8 cellular contexts compared by ENCODE assay signal in the genomic region with DNA sequence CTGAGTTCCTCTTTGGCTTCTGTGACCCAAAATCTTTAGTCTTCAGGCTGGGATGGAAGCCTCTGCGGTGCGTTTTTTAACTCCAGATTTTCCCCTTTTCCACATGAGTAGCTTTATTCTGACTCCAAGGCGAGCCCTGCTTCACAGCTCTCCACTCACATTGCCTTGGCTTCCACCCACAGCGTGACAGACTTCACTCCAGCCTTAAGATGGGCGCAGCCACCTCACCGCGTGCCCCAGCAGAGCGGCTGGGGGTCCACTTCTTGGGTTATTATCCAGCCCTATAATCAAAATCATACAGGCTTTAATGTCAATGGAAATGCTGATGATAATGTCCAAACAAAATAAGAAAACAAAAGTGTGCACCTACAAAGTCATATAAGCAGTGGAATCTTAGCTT. TPM values are rescaled to one million over a fixed set of nuclear protein-coding genes. Genes with fewer than 3 reads are reported as not detected.
DNase-seq lines count a peak whose midpoint lies in the region; ATAC-seq, FAIRE-seq and TF ChIP-seq lines count a peak whose summit lies in the region.

No MANE protein-coding gene starts in this region.

- no peak overlapping the region for H3K9ac ChIP-seq in kidney (ENCODE audit: low read length in 2 of 2)

- intact Hi-C loops in kidney (cut with DNase I), result loop anchor here (10.0 kb wide), 1 partner anchor 461 kb away; no protein-coding TSS in a partner anchor

- H3K9me3 ChIP-seq in kidney (ENCODE audit: control insufficient read depth in 1 of 2, low read length in 2 of 2) (no peaks in the 10 kb centered on the region), thoracic aorta (no peaks in the 10 kb centered on the region), SJCRH30 (replicated peaks) (no peaks in the 10 kb centered on the region)

- H3K36me3 ChIP-seq in kidney (ENCODE audit: control insufficient read depth in 1 of 2, insufficient read depth in 2 of 2, low read length in 2 of 2) (peaks cover 22 to 23% of the 10 kb centered on the region in 2 donors), thoracic aorta (peaks cover 21% of the 10 kb centered on the region), SJCRH30 (no peaks in the 10 kb centered on the region)

- peaks cover 6 to 16% of the 10 kb centered on the region in 2 donors for H3K4me1 ChIP-seq in kidney (ENCODE audit: control insufficient read depth in 1 of 2, insufficient read depth in 1 of 2, low read depth in 1 of 2, low read length in 2 of 2)
- H3K4me1 ChIP-seq in thoracic aorta (ENCODE audit: control insufficient read depth in 1 of 2, low read depth in 2 of 2), result peaks cover 11 to 19% of the 10 kb centered on the region in 2 donors
- peaks cover 4% of the 10 kb centered on the region; the same call in 1 of the 2 replicates for H3K4me1 ChIP-seq in SJCRH30

- no peaks in the 10 kb centered on the region for H3K27me3 Mint-ChIP-seq in activated T-cell treated with anti-CD3 and anti-CD28 coated beads, Interleukin-2, amount 50 U/mL, for 24 hours
- H3K27me3 Mint-ChIP-seq in activated CD8-positive, alpha-beta T cell treated with anti-CD3 and anti-CD28 coated beads, Interleukin-2, amount 10 ng/mL, durations not matched to agents 7 days and 5 days (ENCODE audit: low read depth), result no peaks in the 10 kb centered on the region

- peak overlapping the region; percentile 89 for H3K27ac Mint-ChIP-seq in activated T-cell treated with anti-CD3 and anti-CD28 coated beads, Interleukin-2, amount 50 U/mL, for 24 hours
- H3K27ac Mint-ChIP-seq in activated CD8-positive, alpha-beta T cell treated with anti-CD3 and anti-CD28 coated beads, Interleukin-2, amount 10 ng/mL, durations not matched to agents 7 days and 5 days, result peak overlapping the region; percentile 81

- no peaks in the 10 kb centered on the region for H3K9me3 Mint-ChIP-seq in activated T-cell treated with anti-CD3 and anti-CD28 coated beads, Interleukin-2, amount 50 U/mL, for 24 hours
- no peaks in the 10 kb centered on the region for H3K9me3 Mint-ChIP-seq in activated CD8-positive, alpha-beta T cell treated with anti-CD3 and anti-CD28 coated beads, Interleukin-2, amount 10 ng/mL, durations not matched to agents 7 days and 5 days (ENCODE audit: insufficient read depth)

- DNase-seq in activated T-cell treated with anti-CD3 and anti-CD28 coated beads, Interleukin-2, amount 50 U/mL, for 24 hours, result no peak
- DNase-seq in activated T-cell treated with anti-CD3 and anti-CD28 coated beads for 4 hours (no peak), kidney (peak; percentile 48), thoracic aorta (ENCODE audit: low spot score) (no peak), T-helper 9 cell (no peak), SJCRH30 (no peak)
- no peak for DNase-seq in activated CD8-positive, alpha-beta T cell treated with anti-CD3 and anti-CD28 coated beads, Interleukin-2, amount 10 ng/mL, durations not matched to agents 7 days and 5 days

- peaks cover 58% of the 10 kb centered on the region for H3K36me3 Mint-ChIP-seq in activated T-cell treated with anti-CD3 and anti-CD28 coated beads, Interleukin-2, amount 50 U/mL, for 24 hours (ENCODE audit: low read depth)
- peaks cover 38% of the 10 kb centered on the region for H3K36me3 Mint-ChIP-seq in activated CD8-positive, alpha-beta T cell treated with anti-CD3 and anti-CD28 coated beads, Interleukin-2, amount 10 ng/mL, durations not matched to agents 7 days and 5 days (ENCODE audit: low read depth)

- H3K27ac ChIP-seq in kidney (ENCODE audit: low read depth in 2 of 2, low read length in 2 of 2), result no peak overlapping the region
- no peak overlapping the region for H3K27ac ChIP-seq in thoracic aorta
- H3K27ac ChIP-seq in SJCRH30, result no peak overlapping the region

- no peaks in the 10 kb centered on the region for H3K27me3 ChIP-seq in thoracic aorta (replicated peaks; ENCODE audit: insufficient read depth)
- no peaks in the 10 kb centered on the region for H3K27me3 ChIP-seq in SJCRH30

- peaks cover 54% of the 10 kb centered on the region for H3K4me1 Mint-ChIP-seq in activated T-cell treated with anti-CD3 and anti-CD28 coated beads, Interleukin-2, amount 50 U/mL, for 24 hours (ENCODE audit: low read depth)
- peaks cover 60% of the 10 kb centered on the region for H3K4me1 Mint-ChIP-seq in activated CD8-positive, alpha-beta T cell treated with anti-CD3 and anti-CD28 coated beads, Interleukin-2, amount 10 ng/mL, durations not matched to agents 7 days and 5 days (ENCODE audit: low read depth)

- ATAC-seq in activated CD8-positive, alpha-beta T cell treated with anti-CD3 and anti-CD28 coated beads, Interleukin-2, amount 10 ng/mL, durations not matched to agents 7 days and 5 days, result no peak
- no peak for ATAC-seq in thoracic aorta (ENCODE audit: insufficient number of reproducible peaks, low FRiP score, low read depth)
- ATAC-seq in GM21515 (IDR thresholded peaks at IDR 0.05; ENCODE audit: unreplicated experiment), result no peak

- POLR2A ChIA-PET in activated CD8-positive, alpha-beta T cell treated with anti-CD3 and anti-CD28 coated beads, Interleukin-2, amount 10 ng/mL, durations not matched to agents 7 days and 5 days (lab: Charles Lee), result interaction anchor here (1.3 kb wide), 1 partner anchor 10 kb away, joined by 5 read pairs; no protein-coding TSS in a partner anchor

- FAIRE-seq in kidney (lab: Jason Lieb, UNC), result no peak

- CTCF ChIA-PET in activated CD8-positive, alpha-beta T cell treated with anti-CD3 and anti-CD28 coated beads, Interleukin-2, amount 10 ng/mL, durations not matched to agents 7 days and 5 days (lab: Charles Lee), result interaction anchor here (1.5 to 3.0 kb wide), 2 partner anchors 13 to 121 kb away, joined by 3 to 13 read pairs; no protein-coding TSS in a partner anchor

- H3K4me3 Mint-ChIP-seq in activated T-cell treated with anti-CD3 and anti-CD28 coated beads, Interleukin-2, amount 50 U/mL, for 24 hours, result peak overlapping the region; percentile 96
- peak overlapping the region; percentile 98 for H3K4me3 Mint-ChIP-seq in activated CD8-positive, alpha-beta T cell treated with anti-CD3 and anti-CD28 coated beads, Interleukin-2, amount 10 ng/mL, durations not matched to agents 7 days and 5 days

- TF ChIP-seq CTCF in kidney (IDR thresholded peaks at IDR 0.05; ENCODE audit: borderline replicate concordance, extremely low read depth, insufficient read depth), result no peak
- TF ChIP-seq CTCF in thoracic aorta (IDR thresholded peaks at IDR 0.05), result no peak

- H3K4me3 ChIP-seq in kidney (ENCODE audit: low read length in 2 of 2) (peak overlapping the region in 1 of 2 donors; percentile 98), thoracic aorta (peak overlapping the region; percentile 99), SJCRH30 (no peak overlapping the region)

RNA-seq across cellular contexts. Expression of gene EXOC3, which starts 1.2 kb away (rescaled TPM):
- total RNA-seq in activated CD8-positive, alpha-beta T cell treated with anti-CD3 and anti-CD28 coated beads, Interleukin-2, amount 10 ng/mL, durations not matched to agents 7 days and 5 days, result 10 to 100 TPM; 62.2 to 62.3 TPM
- total RNA-seq in kidney, result 71.5 TPM
- polyA plus RNA-seq in kidney (ENCODE audit: insufficient read depth, low read depth, low replicate concordance), result 40.5 TPM
- total RNA-seq in thoracic aorta, result 10 to 100 TPM; 34.5 to 79.7 TPM
- 10.2 and 10.4 TPM in 2 replicates for total RNA-seq in SJCRH30 (2014; rRNA removed; shearing (Covaris generic))
